In the genomic region with DNA sequence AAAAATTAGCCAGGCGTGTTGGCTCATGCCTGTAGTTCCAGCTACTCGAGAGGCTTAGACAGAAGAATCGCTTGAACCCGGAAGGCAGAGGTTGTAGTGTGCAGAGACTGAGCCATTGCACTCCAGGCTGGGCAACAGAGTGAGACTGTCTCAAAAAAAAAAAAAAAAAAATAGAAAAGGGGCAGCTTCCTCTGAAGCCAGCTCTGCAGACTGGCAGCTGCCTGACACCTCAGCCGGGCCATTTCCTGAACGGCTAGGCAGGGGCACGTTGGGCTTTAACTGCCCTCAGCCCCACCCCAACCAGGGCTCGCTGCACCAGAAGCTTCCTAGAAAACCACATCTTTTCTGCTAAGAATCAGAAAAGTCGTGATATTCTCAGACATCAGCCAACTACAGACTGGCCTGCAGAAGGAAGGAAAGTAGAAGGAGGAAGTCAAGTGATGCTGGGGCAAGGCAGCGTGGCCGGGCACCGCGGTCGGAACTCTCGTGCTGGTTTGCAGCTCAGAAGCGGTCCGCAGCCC, we compare ENCODE assay signal across 8 cellular contexts. TPM values are rescaled to one million over a fixed set of nuclear protein-coding genes. Genes with fewer than 3 reads are reported as not detected.
A peak's percentile ranks its signal among the peaks of the same experiment; 100 is the strongest.
DNase-seq lines count a peak whose midpoint lies in the region; ATAC-seq and TF ChIP-seq lines count a peak whose summit lies in the region.

No MANE protein-coding gene starts in this region.

- H3K4me1 ChIP-seq in OCI-LY7 (ENCODE audit: insufficient read depth, low read length, poor library complexity, severe bottlenecking) (peaks cover 11% of the 10 kb centered on the region), PC-3 (ENCODE audit: insufficient read depth, low read length) (peaks cover 4% of the 10 kb centered on the region)

- H4K20me1 ChIP-seq in OCI-LY7 (ENCODE audit: insufficient read depth, low read length) = no peaks in the 10 kb centered on the region
- no peaks in the 10 kb centered on the region for H4K20me1 ChIP-seq in PC-3 (ENCODE audit: low read length)

- intact Hi-C loops in OCI-LY7 (cut with micrococcal nuclease; ENCODE audit: unreplicated experiment) = no loop called here
- intact Hi-C loops in PC-3 (cut with micrococcal nuclease) = no loop called here

- no peak for TF ChIP-seq CTCF in OCI-LY7 (conservative IDR thresholded peaks at IDR 0.05; ENCODE audit: low read length)
- TF ChIP-seq CTCF in PC-3 (conservative IDR thresholded peaks at IDR 0.05; ENCODE audit: low read depth, low read length) = no peak

- H3K9me3 ChIP-seq in OCI-LY7 (ENCODE audit: low read length) (no peaks in the 10 kb centered on the region), PC-3 (ENCODE audit: low read length) (no peaks in the 10 kb centered on the region)

- H3F3A ChIP-seq in PC-3 (ENCODE audit: low read length, unreplicated experiment) = no peaks in the 10 kb centered on the region

- H3K4me3 ChIP-seq in OCI-LY7 (ENCODE audit: low read depth, low read length, poor library complexity, severe bottlenecking) (no peak overlapping the region), PC-3 (ENCODE audit: low read length) (no peak overlapping the region)

- H3K27ac ChIP-seq in OCI-LY7 (ENCODE audit: low read depth, low read length, poor library complexity, severe bottlenecking) (no peak overlapping the region), PC-3 (ENCODE audit: low read length) (no peak overlapping the region)

- no peak overlapping the region for H3K9ac ChIP-seq in PC-3 (ENCODE audit: low read length)

- DNase-seq in CMK (ENCODE audit: low read depth) (peak; percentile 15), OCI-LY7 (ENCODE audit: low spot score) (peak; percentile 42), NCI-H187 treated with DMSO at 0.1 percent for 48 hours (lab: John Stamatoyannopoulos, UW) (no peak), NCI-H82 treated with DMSO at 0.1 percent for 48 hours (lab: John Stamatoyannopoulos, UW; ENCODE audit: unreplicated experiment) (no peak), PC-3 (no peak)
- DNase-seq in central memory CD8-positive, alpha-beta T cell (ENCODE audit: low spot score in 2 of 2) = peak; percentile 35 to 60
- DNase-seq in stimulated activated CD8-positive, alpha-beta memory T cell treated with anti-CD3 and anti-CD28 coated beads, Interleukin-15, amount 100 ng/mL, for 48 hours (ENCODE audit: low read depth in 2 of 2) = peak; percentile 7 to 28

- H3K9me3 Mint-ChIP-seq in central memory CD8-positive, alpha-beta T cell = no peaks in the 10 kb centered on the region

- peak overlapping the region; percentile 59 for H3K4me2 ChIP-seq in OCI-LY7 (ENCODE audit: low read length)
- no peak overlapping the region for H3K4me2 ChIP-seq in PC-3 (ENCODE audit: low read length)

- no peaks in the 10 kb centered on the region for H3K36me3 ChIP-seq in OCI-LY7 (ENCODE audit: insufficient read depth, low read length)
- H3K36me3 ChIP-seq in PC-3 (ENCODE audit: low read depth, low read length) = no peaks in the 10 kb centered on the region

- CTCF ChIA-PET in OCI-LY7 (lab: Charles Lee; ENCODE audit: unreplicated experiment) = no interaction called here
- CTCF ChIA-PET in PC-3 (lab: Charles Lee) = no interaction called here

- H3K9me2 ChIP-seq in OCI-LY7 (ENCODE audit: insufficient read depth, low read length) (no peaks in the 10 kb centered on the region), PC-3 (replicated peaks; ENCODE audit: low read length) (no peaks in the 10 kb centered on the region)

- H3K27me3 Mint-ChIP-seq in central memory CD8-positive, alpha-beta T cell = no peaks in the 10 kb centered on the region

- peak overlapping the region; percentile 44 for H3K4me3 Mint-ChIP-seq in central memory CD8-positive, alpha-beta T cell

- POLR2A ChIA-PET in OCI-LY7 (lab: Charles Lee) = interaction anchor here (0.6 to 0.8 kb wide), 2 partner anchors 98 to 246 kb away, joined by 3 to 7 read pairs; no protein-coding TSS in a partner anchor
- POLR2A ChIA-PET in PC-3 (lab: Charles Lee; ENCODE audit: unreplicated experiment) = no interaction called here

- ATAC-seq in GM21619 (IDR thresholded peaks at IDR 0.05; ENCODE audit: unreplicated experiment) (peak; percentile 69), PC-3 (no peak)
- ATAC-seq in central memory CD8-positive, alpha-beta T cell (replicated peaks; ENCODE audit: extremely low read depth, poor library complexity, severe bottlenecking) = peak; percentile 92

- BruUV-seq in OCI-LY7 (replicated peaks; lab: Mats Ljungman, UMichigan) = no TSS peak
- BruUV-seq in PC-3 (replicated peaks; lab: Mats Ljungman, UMichigan) = no TSS peak

- H3K27ac Mint-ChIP-seq in central memory CD8-positive, alpha-beta T cell (ENCODE audit: low read depth) = no peak overlapping the region

- peaks cover 1% of the 10 kb centered on the region for H3K36me3 Mint-ChIP-seq in central memory CD8-positive, alpha-beta T cell (ENCODE audit: insufficient read depth)

- no peaks in the 10 kb centered on the region for H3K27me3 ChIP-seq in PC-3 (ENCODE audit: low read length)

- no peaks in the 10 kb centered on the region for H3K79me2 ChIP-seq in OCI-LY7 (ENCODE audit: insufficient read depth, low read depth, low read length)
- no peaks in the 10 kb centered on the region for H3K79me2 ChIP-seq in PC-3 (ENCODE audit: low read length)

- H2AFZ ChIP-seq in OCI-LY7 (ENCODE audit: low read length) (peak overlapping the region; percentile 89; the same call in 1 of the 2 replicates), PC-3 (ENCODE audit: low read length) (no peak overlapping the region)

- H3K4me1 Mint-ChIP-seq in central memory CD8-positive, alpha-beta T cell = peaks cover 7% of the 10 kb centered on the region

RNA-seq across cellular contexts. Expression of a gene that starts 38.0 kb away (rescaled TPM):
- 1.1 and 1.2 TPM in 2 replicates for total RNA-seq in OCI-LY7 (2014; rRNA removed; shearing (Covaris generic))
- total RNA-seq in OCI-LY7 (2022) (5.1 and 5.8 TPM in 2 replicates), PC-3 (2014; rRNA removed) (21.5 and 23.9 TPM in 2 replicates)

Comparison
In these comparisons a context has a peak if more than half of its experiments do, and no peak if none do; other contexts are left out.
1. DNase-seq: peak in CMK (single experiment), OCI-LY7 (single experiment), central memory CD8-positive, alpha-beta T cell (2 of 2) and stimulated activated CD8-positive, alpha-beta memory T cell treated with anti-CD3 and anti-CD28 coated beads, Interleukin-15, amount 100 ng/mL, for 48 hours (2 of 2); none in NCI-H187 treated with DMSO at 0.1 percent for 48 hours (single experiment), NCI-H82 treated with DMSO at 0.1 percent for 48 hours (single experiment) and PC-3 (single experiment).